ENCODE assay signal across 8 cellular contexts in the genomic region with DNA sequence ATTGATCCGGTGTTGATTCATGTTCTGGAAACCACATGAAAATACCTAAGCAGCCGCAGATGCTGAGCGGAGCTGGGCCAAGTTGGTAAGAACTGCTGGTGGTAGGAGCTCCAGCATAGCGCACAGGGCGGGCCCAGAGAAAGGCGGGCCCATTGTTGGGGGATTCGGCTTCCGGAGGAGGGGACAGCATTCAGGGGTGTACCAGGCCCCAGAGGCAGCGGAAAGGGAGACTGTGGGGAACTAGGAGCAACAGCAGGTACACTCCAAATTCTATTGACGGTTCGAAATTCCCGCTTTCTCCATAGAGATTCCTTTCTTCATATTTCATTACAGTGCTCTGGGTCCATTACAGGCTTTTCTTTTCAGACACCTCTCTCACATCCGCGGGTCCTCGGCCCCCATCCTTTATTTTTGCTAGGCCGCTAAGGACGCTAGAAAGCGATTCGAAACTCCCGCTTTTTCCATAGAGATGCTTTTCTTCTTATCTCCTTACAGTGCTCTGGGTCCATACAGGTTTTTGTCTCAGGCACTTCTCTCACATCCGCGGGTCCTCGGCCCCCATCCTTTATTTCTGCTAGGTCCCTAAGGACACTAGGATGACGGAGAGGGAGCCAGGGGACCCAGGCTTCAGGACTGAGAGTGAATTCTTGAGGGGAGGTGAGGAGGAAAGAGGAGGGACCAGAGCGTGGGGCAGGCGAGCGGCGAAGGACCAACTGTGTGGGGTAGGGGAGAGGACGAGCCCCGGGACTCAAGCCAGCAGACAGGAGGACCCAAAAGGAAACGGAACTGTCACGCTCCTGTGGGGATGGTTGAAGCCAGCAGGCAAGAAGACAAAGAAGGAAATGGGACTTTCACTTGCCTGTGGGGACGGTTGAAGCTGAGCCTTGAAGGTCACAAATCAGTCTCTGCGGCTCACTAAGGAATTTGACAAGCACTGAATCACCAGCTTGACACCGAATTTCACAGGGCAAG. TPM values are rescaled to one million over a fixed set of nuclear protein-coding genes. Genes with fewer than 3 reads are reported as not detected.
DNase-seq lines count a peak whose midpoint lies in the region; ATAC-seq and TF ChIP-seq lines count a peak whose summit lies in the region.

A gene with protein sequence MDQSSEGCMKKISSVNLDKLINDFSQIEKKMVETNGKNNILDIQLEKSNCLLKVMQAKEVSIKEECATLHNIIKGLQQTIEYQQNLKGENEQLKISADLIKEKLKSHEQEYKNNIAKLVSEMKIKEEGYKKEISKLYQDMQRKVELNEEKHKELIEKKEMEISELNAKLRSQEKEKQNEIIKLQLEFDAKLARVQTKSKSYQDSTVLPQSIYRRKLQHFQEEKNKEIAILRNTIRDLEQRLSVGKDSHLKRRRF (plus strand): TSS at position 189 of the 972 bp plus-strand sequence. CDS start 2,304 bp downstream, outside the sequence.

- ATAC-seq in HG03175 (IDR thresholded peaks at IDR 0.05; ENCODE audit: unreplicated experiment) (peak; percentile 76), HG03108 (IDR thresholded peaks at IDR 0.05; ENCODE audit: unreplicated experiment) (no peak)

- H3K27me3 Mint-ChIP-seq in dendritic cell treated with granulocyte-macrophage colony-stimulating factor and Interleukin-4, amounts not matched to agents 40 ng/mL and 50 ng/mL, for 4 days: peaks cover 1% of the 10 kb centered on the region

- no peaks in the 10 kb centered on the region for H3K9me3 ChIP-seq in mesodermal cell (ENCODE audit: control insufficient read depth, low read length)

- DNase-seq in activated CD4-positive, alpha-beta T cell treated with anti-CD3 and anti-CD28 coated beads for 24 hours (ENCODE audit: low read depth in 2 of 2): peak; percentile 42 to 47
- peak; percentile 28 to 48 for DNase-seq in stimulated activated CD8-positive, alpha-beta memory T cell treated with anti-CD3 and anti-CD28 coated beads, Interleukin-7, amount 100 ng/mL, for 4 hours (ENCODE audit: low read depth in 2 of 2)
- no peak for DNase-seq in mesenteric fat pad (ENCODE audit: low spot score)

- WGBS in mesodermal cell (ENCODE audit: insufficient coverage in 2 of 2), 2 experiments: 69 to 81% methylated on average over 28 to 32 of the region's 35 CpGs

- intact Hi-C loops in dendritic cell treated with granulocyte-macrophage colony-stimulating factor and Interleukin-4, amounts not matched to agents 40 ng/mL and 50 ng/mL, for 4 days (cut with micrococcal nuclease): no loop called here

- H3K27ac ChIP-seq in mesodermal cell (ENCODE audit: low read depth, low read length, severe bottlenecking): no peak within 1 kb of the TSS

- peak within 1 kb of the TSS; percentile 8 for H3K27ac Mint-ChIP-seq in dendritic cell treated with granulocyte-macrophage colony-stimulating factor and Interleukin-4, amounts not matched to agents 40 ng/mL and 50 ng/mL, for 4 days

- peak within 1 kb of the TSS; percentile 18 for H3K4me3 ChIP-seq in mesodermal cell (ENCODE audit: extremely low read depth, insufficient read depth, low read length, poor library complexity, severe bottlenecking)

- H3K36me3 ChIP-seq in mesodermal cell (ENCODE audit: control insufficient read depth, insufficient read depth, low read length): no peaks in the 10 kb centered on the region

- in situ Hi-C loops in GM18951 (cut with MboI; ENCODE audit: low sequenced_read_pairs, unreplicated experiment): loop anchor here (25.0 kb wide), 1 partner anchor 895 kb away; a partner anchor contains a TSS

- no peaks in the 10 kb centered on the region for H3K36me3 Mint-ChIP-seq in dendritic cell treated with granulocyte-macrophage colony-stimulating factor and Interleukin-4, amounts not matched to agents 40 ng/mL and 50 ng/mL, for 4 days (ENCODE audit: low read depth)

- H3K4me1 ChIP-seq in mesodermal cell (ENCODE audit: control insufficient read depth, insufficient read depth, low read length, poor library complexity, severe bottlenecking): no peaks in the 10 kb centered on the region

- H3K4me3 Mint-ChIP-seq in dendritic cell treated with granulocyte-macrophage colony-stimulating factor and Interleukin-4, amounts not matched to agents 40 ng/mL and 50 ng/mL, for 4 days: peak within 1 kb of the TSS; percentile 73

- H3K9me3 Mint-ChIP-seq in dendritic cell treated with granulocyte-macrophage colony-stimulating factor and Interleukin-4, amounts not matched to agents 40 ng/mL and 50 ng/mL, for 4 days: no peaks in the 10 kb centered on the region

- peak; percentile 31 for TF ChIP-seq POLR2A in GM18951 (IDR thresholded peaks at IDR 0.05; ENCODE audit: extremely low read depth, insufficient read depth, insufficient read length)

- peaks cover 26% of the 10 kb centered on the region for H3K4me1 Mint-ChIP-seq in dendritic cell treated with granulocyte-macrophage colony-stimulating factor and Interleukin-4, amounts not matched to agents 40 ng/mL and 50 ng/mL, for 4 days (ENCODE audit: low read depth)

RNA-seq across cellular contexts. Expression of the gene that starts here (rescaled TPM):
- 2.8 TPM for polyA plus RNA-seq in mesodermal cell (2013, experiment 1 of 2)
- 2.8 TPM for polyA plus RNA-seq in mesodermal cell (2013, experiment 2 of 2)
- 0.45 TPM for total RNA-seq in mesenteric fat pad
